Comparison of ENCODE assay signal across 19 cellular contexts in genomic region chr5:98259595-98259994, GRCh38.
"Had no signal": no experiment of that assay in that cellular context is flagged by ENCODE, and none has a peak within 500 bp of the region (broad histone marks: within the 10 kb centered on the region; RNA-seq: fewer than 3 reads in every experiment).

No MANE protein-coding gene starts in this region.

- H3K9ac ChIP-seq: parathyroid adenoma had no signal

- H3K27me3 ChIP-seq: gastrocnemius medialis, heart right ventricle, right lobe of liver, tibial artery, upper lobe of left lung, vagina had no signal

- H3K9me3 ChIP-seq: gastrocnemius medialis, psoas muscle, right lobe of liver, tibial artery, upper lobe of left lung, vagina had no signal

- ATAC-seq: esophagus mucosa, gastrocnemius medialis, heart right ventricle, natural killer cell, psoas muscle, right lobe of liver had no signal

- H3K4me3 ChIP-seq: dorsolateral prefrontal cortex, gastrocnemius medialis, heart right ventricle, psoas muscle, right lobe of liver, tibial artery, upper lobe of left lung, vagina had no signal

- DNase-seq: cortex of kidney; dorsolateral prefrontal cortex; effector CD8-positive, alpha-beta T cell; gastrocnemius medialis; heart right ventricle; hypothalamus; kidney glomerular epithelial cell; natural killer cell; psoas muscle; retina; right lobe of liver; stimulated activated CD4-positive, alpha-beta T cell treated with anti-CD3 and anti-CD28 coated beads, Interleukin-15, amount 100 ng/mL, for 24 hours; stimulated activated CD4-positive, alpha-beta T cell treated with anti-CD3 and anti-CD28 coated beads, Interleukin-1b, Interleukin-23, amount 100 ng/mL, for 48 hours; stimulated activated CD4-positive, alpha-beta T cell treated with anti-CD3 and anti-CD28 coated beads, Interleukin-4, amount 100 ng/mL, for 24 hours; tibial artery had no signal

- H3K4me1 ChIP-seq: gastrocnemius medialis, heart right ventricle, parathyroid adenoma, psoas muscle, right lobe of liver, tibial artery, vagina had no signal

- H3K36me3 ChIP-seq: gastrocnemius medialis, heart right ventricle, right lobe of liver, tibial artery, upper lobe of left lung, vagina had no signal

- H3K27ac ChIP-seq: dorsolateral prefrontal cortex, gastrocnemius medialis, heart right ventricle, parathyroid adenoma, psoas muscle, right lobe of liver, tibial artery, vagina had no signal

- H2AFZ ChIP-seq: parathyroid adenoma had no signal
